2 cellular contexts compared by ENCODE assay signal in the genomic region with DNA sequence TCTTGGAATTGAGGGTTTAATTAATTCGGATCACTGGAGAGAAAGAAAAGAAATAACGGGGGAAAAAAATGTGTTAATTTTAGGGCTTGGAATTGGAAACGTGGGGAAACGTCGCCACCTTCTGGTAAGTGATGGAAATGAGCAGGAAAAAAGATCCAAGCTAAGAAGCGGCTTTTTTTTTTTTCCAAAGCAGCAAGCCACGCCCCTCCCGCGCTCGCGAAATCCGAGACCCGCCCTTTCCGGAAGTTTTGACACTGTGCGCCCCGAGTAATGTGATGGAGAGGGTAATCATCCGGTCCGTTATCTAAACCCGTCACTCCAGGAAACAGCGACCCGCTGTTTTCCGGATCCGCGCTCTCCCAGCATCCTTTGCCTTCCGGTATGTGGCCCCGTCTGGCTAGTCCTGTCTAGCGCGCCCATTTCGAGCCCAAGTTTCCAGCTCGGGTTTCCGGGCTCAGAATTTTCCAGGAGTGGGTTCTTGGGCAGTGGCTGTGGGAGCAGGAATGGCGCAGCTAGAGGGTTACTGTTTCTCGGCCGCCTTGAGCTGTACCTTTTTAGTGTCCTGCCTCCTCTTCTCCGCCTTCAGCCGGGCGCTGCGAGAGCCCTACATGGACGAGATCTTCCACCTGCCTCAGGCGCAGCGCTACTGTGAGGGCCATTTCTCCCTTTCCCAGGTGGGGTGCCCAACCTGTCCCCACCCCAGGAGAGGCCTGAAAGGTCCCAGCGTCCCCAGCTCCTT.
A peak's percentile ranks its signal among the peaks of the same experiment; 100 is the strongest.
TF ChIP-seq lines count a peak whose summit lies in the region.

Gene ALG10B (plus strand): TSS at position 384 of the 739 bp plus-strand sequence. CDS start 120 bp downstream, at position 504.

TF ChIP-seq in HEK293, 187 proteins besides CTCF, POLR2A, EP300 and RAD21 (continued from another document and continues in another):
- TF ChIP-seq, protein P1, sequence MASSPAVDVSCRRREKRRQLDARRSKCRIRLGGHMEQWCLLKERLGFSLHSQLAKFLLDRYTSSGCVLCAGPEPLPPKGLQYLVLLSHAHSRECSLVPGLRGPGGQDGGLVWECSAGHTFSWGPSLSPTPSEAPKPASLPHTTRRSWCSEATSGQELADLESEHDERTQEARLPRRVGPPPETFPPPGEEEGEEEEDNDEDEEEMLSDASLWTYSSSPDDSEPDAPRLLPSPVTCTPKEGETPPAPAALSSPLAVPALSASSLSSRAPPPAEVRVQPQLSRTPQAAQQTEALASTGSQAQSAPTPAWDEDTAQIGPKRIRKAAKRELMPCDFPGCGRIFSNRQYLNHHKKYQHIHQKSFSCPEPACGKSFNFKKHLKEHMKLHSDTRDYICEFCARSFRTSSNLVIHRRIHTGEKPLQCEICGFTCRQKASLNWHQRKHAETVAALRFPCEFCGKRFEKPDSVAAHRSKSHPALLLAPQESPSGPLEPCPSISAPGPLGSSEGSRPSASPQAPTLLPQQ (tag by site-specific recombination; IDR thresholded peaks at IDR 0.05) = no peak
- TF ChIP-seq ZNF184 (tag by site-specific recombination; IDR thresholded peaks at IDR 0.05) (0 out of 2 replicates have a peak, but pooled peaks have one; percentile 49), SP2 (tag by site-specific recombination; IDR thresholded peaks at IDR 0.05) (peak; percentile 46), ZNF561 (tag by site-specific recombination; IDR thresholded peaks at IDR 0.05; ENCODE audit: borderline replicate concordance) (0 out of 2 replicates have a peak, but pooled peaks have one; percentile 42), ZNF266 (tag by site-specific recombination; IDR thresholded peaks at IDR 0.05; ENCODE audit: low read depth) (no peak), ZBTB11 (tag by site-specific recombination; conservative IDR thresholded peaks at IDR 0.05; ENCODE audit: low read depth) (peak; percentile 98), ZBTB21 (tag by site-specific recombination; IDR thresholded peaks at IDR 0.05) (no peak), SCRT2 (tag by site-specific recombination; IDR thresholded peaks at IDR 0.05) (no peak), ZNF76 (tag by site-specific recombination; IDR thresholded peaks at IDR 0.05; ENCODE audit: borderline replicate concordance, low read depth) (peak; percentile 64), ZBTB8A (tag by site-specific recombination; IDR thresholded peaks at IDR 0.05) (peak; percentile 86), ZNF624 (tag by site-specific recombination; IDR thresholded peaks at IDR 0.05) (no peak), ZIC2 (tag by site-specific recombination; IDR thresholded peaks at IDR 0.05) (0 out of 2 replicates have a peak, but pooled peaks have one; percentile 18), HOXA7 (CRISPR knock-in tag; IDR thresholded peaks at IDR 0.05; ENCODE audit: borderline replicate concordance) (no peak), ZNF747 (tag by site-specific recombination; IDR thresholded peaks at IDR 0.05) (no peak), SP3 (tag by site-specific recombination; IDR thresholded peaks at IDR 0.05) (peak; percentile 64), ZNF660 (tag by site-specific recombination; IDR thresholded peaks at IDR 0.05) (peak; percentile 40; the same call in 1 of the 2 replicates), KLF9 (tag by site-specific recombination; IDR thresholded peaks at IDR 0.05; ENCODE audit: low read depth) (peak; percentile 64), ZEB2 (tag by site-specific recombination; IDR thresholded peaks at IDR 0.05) (no peak), ZNF280C (tag by site-specific recombination; IDR thresholded peaks at IDR 0.05) (no peak), KLF1 (tag by site-specific recombination; IDR thresholded peaks at IDR 0.05) (no peak), ZNF335 (tag by site-specific recombination; conservative IDR thresholded peaks at IDR 0.05) (peak; percentile 70)

TF ChIP-seq in SK-N-SH, 30 proteins besides CTCF, POLR2A, EP300 and RAD21 (continued from another document):
- peak; percentile 58; the same call in 1 of the 2 replicates for TF ChIP-seq ZBTB33 (IDR thresholded peaks at IDR 0.05; ENCODE audit: borderline replicate concordance, low read depth)
- TF ChIP-seq USF1 (IDR thresholded peaks at IDR 0.05; ENCODE audit: borderline replicate concordance, low read depth) = peak; percentile 71
- TF ChIP-seq MXI1 (IDR thresholded peaks at IDR 0.05; ENCODE audit: low read depth, low read length) = peak; percentile 52; the same call in 1 of the 2 replicates
- no peak for TF ChIP-seq NRF1 (IDR thresholded peaks at IDR 0.05; ENCODE audit: low read depth, low read length)
- TF ChIP-seq EZH2phosphoT487 (IDR thresholded peaks at IDR 0.05; ENCODE audit: borderline replicate concordance, low read depth) = no peak
- TF ChIP-seq FOSL2 (IDR thresholded peaks at IDR 0.05; ENCODE audit: borderline replicate concordance, low read depth) = no peak
- peak; percentile 74 for TF ChIP-seq SMC3 (IDR thresholded peaks at IDR 0.05; ENCODE audit: low read depth, low read length)
- no peak for TF ChIP-seq GATA2 (CRISPR knock-in tag; IDR thresholded peaks at IDR 0.05)
- TF ChIP-seq POLR2AphosphoS5 (IDR thresholded peaks at IDR 0.05; ENCODE audit: low read depth, low read length) = peak; percentile 68
- TF ChIP-seq USF2 (IDR thresholded peaks at IDR 0.05; ENCODE audit: borderline replicate concordance, low read depth, low read length) = no peak
- TF ChIP-seq FOXJ3 (CRISPR knock-in tag; IDR thresholded peaks at IDR 0.05) = no peak
- TF ChIP-seq CHD2 (IDR thresholded peaks at IDR 0.05; ENCODE audit: low read length, partially characterized antibody) = peak; percentile 92
- peak; percentile 56; the same call in 1 of the 2 replicates for TF ChIP-seq TEAD4 (IDR thresholded peaks at IDR 0.05; ENCODE audit: borderline replicate concordance, insufficient read depth)
- peak; percentile 20 for TF ChIP-seq PBX3 (IDR thresholded peaks at IDR 0.05)
- no peak for TF ChIP-seq JUND (IDR thresholded peaks at IDR 0.05)
- no peak for TF ChIP-seq NFIC (IDR thresholded peaks at IDR 0.05; ENCODE audit: borderline replicate concordance)
- no peak for TF ChIP-seq MEF2A (IDR thresholded peaks at IDR 0.05; ENCODE audit: borderline replicate concordance, low read depth)
- TF ChIP-seq, protein P2, sequence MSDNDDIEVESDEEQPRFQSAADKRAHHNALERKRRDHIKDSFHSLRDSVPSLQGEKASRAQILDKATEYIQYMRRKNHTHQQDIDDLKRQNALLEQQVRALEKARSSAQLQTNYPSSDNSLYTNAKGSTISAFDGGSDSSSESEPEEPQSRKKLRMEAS (IDR thresholded peaks at IDR 0.05; ENCODE audit: low read depth) = peak; percentile 78
- TF ChIP-seq, protein P3, sequence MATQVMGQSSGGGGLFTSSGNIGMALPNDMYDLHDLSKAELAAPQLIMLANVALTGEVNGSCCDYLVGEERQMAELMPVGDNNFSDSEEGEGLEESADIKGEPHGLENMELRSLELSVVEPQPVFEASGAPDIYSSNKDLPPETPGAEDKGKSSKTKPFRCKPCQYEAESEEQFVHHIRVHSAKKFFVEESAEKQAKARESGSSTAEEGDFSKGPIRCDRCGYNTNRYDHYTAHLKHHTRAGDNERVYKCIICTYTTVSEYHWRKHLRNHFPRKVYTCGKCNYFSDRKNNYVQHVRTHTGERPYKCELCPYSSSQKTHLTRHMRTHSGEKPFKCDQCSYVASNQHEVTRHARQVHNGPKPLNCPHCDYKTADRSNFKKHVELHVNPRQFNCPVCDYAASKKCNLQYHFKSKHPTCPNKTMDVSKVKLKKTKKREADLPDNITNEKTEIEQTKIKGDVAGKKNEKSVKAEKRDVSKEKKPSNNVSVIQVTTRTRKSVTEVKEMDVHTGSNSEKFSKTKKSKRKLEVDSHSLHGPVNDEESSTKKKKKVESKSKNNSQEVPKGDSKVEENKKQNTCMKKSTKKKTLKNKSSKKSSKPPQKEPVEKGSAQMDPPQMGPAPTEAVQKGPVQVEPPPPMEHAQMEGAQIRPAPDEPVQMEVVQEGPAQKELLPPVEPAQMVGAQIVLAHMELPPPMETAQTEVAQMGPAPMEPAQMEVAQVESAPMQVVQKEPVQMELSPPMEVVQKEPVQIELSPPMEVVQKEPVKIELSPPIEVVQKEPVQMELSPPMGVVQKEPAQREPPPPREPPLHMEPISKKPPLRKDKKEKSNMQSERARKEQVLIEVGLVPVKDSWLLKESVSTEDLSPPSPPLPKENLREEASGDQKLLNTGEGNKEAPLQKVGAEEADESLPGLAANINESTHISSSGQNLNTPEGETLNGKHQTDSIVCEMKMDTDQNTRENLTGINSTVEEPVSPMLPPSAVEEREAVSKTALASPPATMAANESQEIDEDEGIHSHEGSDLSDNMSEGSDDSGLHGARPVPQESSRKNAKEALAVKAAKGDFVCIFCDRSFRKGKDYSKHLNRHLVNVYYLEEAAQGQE (IDR thresholded peaks at IDR 0.05; ENCODE audit: low read depth, low read length) = peak; percentile 57; the same call in 1 of the 2 replicates
- TF ChIP-seq ELF1 (IDR thresholded peaks at IDR 0.05) = peak; percentile 86
- no peak for TF ChIP-seq IRF3 (IDR thresholded peaks at IDR 0.05; ENCODE audit: low read depth, low read length)
- peak; percentile 37; the same call in 1 of the 2 replicates for TF ChIP-seq TCF12 (IDR thresholded peaks at IDR 0.05)
- TF ChIP-seq FOXM1 (IDR thresholded peaks at IDR 0.05; ENCODE audit: low read depth) = no peak
